In genomic region chr6:33578588-33579011, GRCh38 we compare ENCODE assay signal across 8 cellular contexts. TPM values are rescaled to one million over a fixed set of nuclear protein-coding genes. Genes with fewer than 3 reads are reported as not detected.
DNase-seq lines count a peak whose midpoint lies in the region; ATAC-seq and TF ChIP-seq lines count a peak whose summit lies in the region.

No MANE protein-coding gene starts in this region.

- H3K27me3 Mint-ChIP-seq in T-helper 2 cell treated with Interferon-gamma antibody and Interleukin-4, amounts not matched to agents 5 μg/mL and 100 μg/mL, for 36 hours (ENCODE audit: low read depth) = no peaks in the 10 kb centered on the region
- no peaks in the 10 kb centered on the region for H3K27me3 Mint-ChIP-seq in endodermal cell (ENCODE audit: insufficient read depth)

- no peak overlapping the region for H3K9ac ChIP-seq in endodermal cell (ENCODE audit: extremely low read depth, low read length, poor library complexity, severe bottlenecking)

- peaks cover 22% of the 10 kb centered on the region for H3K4me1 Mint-ChIP-seq in T-helper 2 cell treated with Interferon-gamma antibody and Interleukin-4, amounts not matched to agents 5 μg/mL and 100 μg/mL, for 36 hours (ENCODE audit: low read depth)
- H3K4me1 Mint-ChIP-seq in endodermal cell = peaks cover 7% of the 10 kb centered on the region

- no peaks in the 10 kb centered on the region for H3K27me3 ChIP-seq in endodermal cell (ENCODE audit: control insufficient read depth, insufficient read depth, low read length, poor library complexity, severe bottlenecking)
- no peaks in the 10 kb centered on the region for H3K27me3 ChIP-seq in sigmoid colon

- ATAC-seq in GM21360 (IDR thresholded peaks at IDR 0.05; ENCODE audit: unreplicated experiment) = no peak

- peak overlapping the region; percentile 97 for H3K4me3 Mint-ChIP-seq in T-helper 2 cell treated with Interferon-gamma antibody and Interleukin-4, amounts not matched to agents 5 μg/mL and 100 μg/mL, for 36 hours
- H3K4me3 Mint-ChIP-seq in endodermal cell = peak overlapping the region; percentile 74

- TF ChIP-seq POLR2A in GM19099 (IDR thresholded peaks at IDR 0.05; ENCODE audit: extremely low read depth, insufficient read length, low read depth) (peak; percentile 49), sigmoid colon (IDR thresholded peaks at IDR 0.05) (no peak)

- H3K9me3 Mint-ChIP-seq in T-helper 2 cell treated with Interferon-gamma antibody and Interleukin-4, amounts not matched to agents 5 μg/mL and 100 μg/mL, for 36 hours = no peaks in the 10 kb centered on the region
- no peaks in the 10 kb centered on the region for H3K9me3 Mint-ChIP-seq in endodermal cell

- no peaks in the 10 kb centered on the region for H3K4me1 ChIP-seq in endodermal cell (ENCODE audit: control insufficient read depth, insufficient read depth, low read length)
- peaks cover 0 to 24% (median 21%) of the 10 kb centered on the region in 4 donors for H3K4me1 ChIP-seq in sigmoid colon

- H3K27ac ChIP-seq in endodermal cell (ENCODE audit: low read depth, low read length) = no peak overlapping the region
- peak overlapping the region; percentile 85 to 87 (median 86) for H3K27ac ChIP-seq in sigmoid colon

- no peak for DNase-seq in T-helper 2 cell treated with Interferon-gamma antibody and Interleukin-4, amounts not matched to agents 5 μg/mL and 100 μg/mL, for 36 hours (ENCODE audit: low spot score)
- DNase-seq in endodermal cell (no peak), sigmoid colon (no peak), globus pallidus (ENCODE audit: low spot score) (no peak), NCI-H2029 treated with DMSO at 0.1 percent for 48 hours (lab: John Stamatoyannopoulos, UW) (no peak), NCI-H526 treated with DMSO at 0.1 percent for 48 hours (lab: John Stamatoyannopoulos, UW) (no peak)

- no peaks in the 10 kb centered on the region for H3K9me3 ChIP-seq in endodermal cell (ENCODE audit: control insufficient read depth, low read length)
- H3K9me3 ChIP-seq in sigmoid colon = no peaks in the 10 kb centered on the region

- TF ChIP-seq CTCF in endodermal cell (conservative IDR thresholded peaks at IDR 0.05) (no peak), sigmoid colon (IDR thresholded peaks at IDR 0.05) (no peak)

- H3K4me3 ChIP-seq in endodermal cell (ENCODE audit: low read length) (peak overlapping the region; percentile 99), sigmoid colon (peak overlapping the region in 3 of 4 donors; percentile 82 to 92 (median 88))

- TF ChIP-seq EP300 in sigmoid colon (IDR thresholded peaks at IDR 0.05) = no peak

- H3K27ac Mint-ChIP-seq in T-helper 2 cell treated with Interferon-gamma antibody and Interleukin-4, amounts not matched to agents 5 μg/mL and 100 μg/mL, for 36 hours = peak overlapping the region; percentile 95
- H3K27ac Mint-ChIP-seq in endodermal cell = peak overlapping the region; percentile 75

- peaks cover 49% of the 10 kb centered on the region for H3K36me3 Mint-ChIP-seq in T-helper 2 cell treated with Interferon-gamma antibody and Interleukin-4, amounts not matched to agents 5 μg/mL and 100 μg/mL, for 36 hours (ENCODE audit: low read depth)
- peaks cover 28% of the 10 kb centered on the region for H3K36me3 Mint-ChIP-seq in endodermal cell (ENCODE audit: low read depth)

- intact Hi-C loops in sigmoid colon (cut with DNase I) = loop anchor here (10.0 kb wide), 1 partner anchor 184 kb away; the partner anchor contains the start of gene KIFC1

- H3K36me3 ChIP-seq in endodermal cell (ENCODE audit: control insufficient read depth, insufficient read depth, low read length) = peaks cover 36% of the 10 kb centered on the region
- H3K36me3 ChIP-seq in sigmoid colon = peaks cover 8 to 43% (median 31%) of the 10 kb centered on the region in 4 donors

- 91 to 100% methylated on average over 1 to 9 of the region's 9 CpGs for WGBS in endodermal cell (ENCODE audit: insufficient coverage in 1 of 2, insufficient read length in 1 of 2), 2 experiments
- 15 to 25% methylated on average over 9 of the region's 9 CpGs for WGBS in sigmoid colon, 2 donors

RNA-seq across cellular contexts. Expression of gene BAK1, which starts 1.5 kb away (rescaled TPM):
- total RNA-seq in endodermal cell (10 to 100 TPM; 39.9 to 41.2 TPM), sigmoid colon (10 to 100 TPM in 3 of 4 donors, 1 to 10 TPM in 1; 8.9 to 11.1 (median 10.4) TPM)
- 28.1 TPM for polyA plus RNA-seq in endodermal cell (2013, experiment 1 of 2)
- 27.8 TPM for polyA plus RNA-seq in endodermal cell (2013, experiment 2 of 2)
- 100 to 1,000 TPM in 1 of 3 donors, 10 to 100 TPM in 2; 76.3 to 160 (median 96.9) TPM for polyA plus RNA-seq in sigmoid colon

RNA-seq across cellular contexts. Expression of gene ITPR3, which starts 42.5 kb away (rescaled TPM):
- total RNA-seq in endodermal cell (10 to 100 TPM; 29.6 to 33.3 TPM), sigmoid colon (10 to 100 TPM in 1 of 4 donors, 1 to 10 TPM in 3; 7.7 to 16.9 (median 9.0) TPM)
- 6.0 TPM for polyA plus RNA-seq in endodermal cell (2013, experiment 1 of 2)
- polyA plus RNA-seq in endodermal cell (2013, experiment 2 of 2) = 6.6 TPM
- polyA plus RNA-seq in sigmoid colon = 10 to 100 TPM; 10.2 to 75.3 (median 20.6) TPM
